ENCODE assay signal across 8 cellular contexts in genomic region chr6:46652232-46652602, GRCh38. TPM values are rescaled to one million over a fixed set of nuclear protein-coding genes. Genes with fewer than 3 reads are reported as not detected.
DNase-seq lines count a peak whose midpoint lies in the region; ATAC-seq and TF ChIP-seq lines count a peak whose summit lies in the region.

No MANE protein-coding gene starts in this region.

- H3K36me3 Mint-ChIP-seq in activated B cell treated with CpG ODN at 0.5 μM for 24 hours (ENCODE audit: low read depth) (no peaks in the 10 kb centered on the region), glutamatergic neuron (ENCODE audit: unreplicated experiment) (no peaks in the 10 kb centered on the region)

- H3K9ac ChIP-seq in HCT116 (ENCODE audit: low read length) (peak overlapping the region; percentile 68), skeletal muscle tissue (ENCODE audit: low read depth in 1 of 3, low read length in 3 of 3) (peak overlapping the region; percentile 79 to 87 (median 83))

- CTCF ChIA-PET in HCT116 (lab: Charles Lee) (no interaction called here), activated B cell treated with CpG ODN at 0.5 μM for 24 hours (lab: Charles Lee) (no interaction called here)

- H3K9me3 ChIP-seq in HCT116 (ENCODE audit: control insufficient read depth in 1 of 2, insufficient read depth in 1 of 2, low read depth in 1 of 2, low read length in 2 of 2), result no peaks in the 10 kb centered on the region
- no peaks in the 10 kb centered on the region for H3K9me3 ChIP-seq in skeletal muscle tissue (ENCODE audit: control insufficient read depth in 3 of 3, low read length in 3 of 3)

- no peak overlapping the region for H3K27ac Mint-ChIP-seq in activated B cell treated with CpG ODN at 0.5 μM for 24 hours
- no peak overlapping the region for H3K27ac Mint-ChIP-seq in glutamatergic neuron (ENCODE audit: unreplicated experiment)

- POLR2A ChIA-PET in HCT116 (lab: Charles Lee) (no interaction called here), activated B cell treated with CpG ODN at 0.5 μM for 24 hours (lab: Charles Lee) (no interaction called here)

- TF ChIP-seq RAD21 in HCT116 (IDR thresholded peaks at IDR 0.05; ENCODE audit: low read depth), result no peak

- H3K27me3 Mint-ChIP-seq in activated B cell treated with CpG ODN at 0.5 μM for 24 hours (peaks cover 43% of the 10 kb centered on the region), glutamatergic neuron (ENCODE audit: unreplicated experiment) (peaks cover 7% of the 10 kb centered on the region)

- H3K4me1 ChIP-seq in HCT116 (ENCODE audit: control insufficient read depth in 1 of 2, insufficient read depth in 2 of 2, low read length in 2 of 2) (peaks cover 3 to 28% of the 10 kb centered on the region in 2 experiments; a peak in 2 of 4 replicates), skeletal muscle tissue (ENCODE audit: control insufficient read depth in 3 of 3, insufficient read depth in 3 of 3, low read length in 3 of 3) (peaks cover 4 to 19% (median 7%) of the 10 kb centered on the region in 3 donors)

- H3K4me3 ChIP-seq in HCT116 (replicated peaks in 1 of 2; ENCODE audit: low read depth in 1 of 2, low read length in 2 of 2) (peak overlapping the region; percentile 71 to 73), skeletal muscle tissue (ENCODE audit: low read length in 3 of 3) (peak overlapping the region; percentile 91 to 98 (median 96))

- H3K36me3 ChIP-seq in HCT116 (ENCODE audit: control insufficient read depth in 1 of 2, insufficient read depth in 2 of 2, low read length in 2 of 2) (no peaks in the 10 kb centered on the region), skeletal muscle tissue (ENCODE audit: control insufficient read depth in 3 of 3, insufficient read depth in 3 of 3, low read length in 3 of 3) (no peaks in the 10 kb centered on the region)

- H2AFZ ChIP-seq in HCT116 (ENCODE audit: low read depth, low read length, poor library complexity, severe bottlenecking), result peak overlapping the region; percentile 100

- DNase-seq in HCT116 (ENCODE audit: low read depth, low spot score) (no peak), activated B cell treated with CpG ODN at 0.5 μM for 24 hours (no peak), glutamatergic neuron (no peak), cerebellum (ENCODE audit: low spot score) (no peak), Ammon's horn (ENCODE audit: low spot score) (no peak), NCI-H2227 treated with DMSO at 0.1 percent for 48 hours (lab: John Stamatoyannopoulos, UW) (no peak)

- intact Hi-C loops in HCT116 (cut with micrococcal nuclease), result loop anchor here (5.0 kb wide), 1 partner anchor 395 kb away; no protein-coding TSS in a partner anchor
- intact Hi-C loops in activated B cell treated with CpG ODN at 0.5 μM for 24 hours (cut with micrococcal nuclease), result loop anchor here (2.0 to 5.0 kb wide), 2 partner anchors 525 to 591 kb away; partner anchors contain the start of gene ENPP4

- TSS peak; percentile 86 for BruUV-seq in HCT116 (replicated peaks; lab: Mats Ljungman, UMichigan)

- no peaks in the 10 kb centered on the region for H3K9me2 ChIP-seq in HCT116 (ENCODE audit: insufficient read depth)

- ATAC-seq in HCT116 (no peak; the same call in none of the 2 replicates), activated B cell treated with CpG ODN at 0.5 μM for 24 hours (ENCODE audit: low read depth) (no peak), HG03460 (IDR thresholded peaks at IDR 0.05; ENCODE audit: unreplicated experiment) (no peak)

- no peaks in the 10 kb centered on the region for H4K20me1 ChIP-seq in HCT116 (ENCODE audit: insufficient read depth)

- H3K27me3 ChIP-seq in HCT116 (ENCODE audit: insufficient read depth, low read length), result no peaks in the 10 kb centered on the region
- H3K27me3 ChIP-seq in skeletal muscle tissue (ENCODE audit: control insufficient read depth in 3 of 3, insufficient read depth in 3 of 3, low read length in 3 of 3), result no peaks in the 10 kb centered on the region

- H3K27ac ChIP-seq in HCT116 (ENCODE audit: low read depth, low read length) (no peak overlapping the region), skeletal muscle tissue (ENCODE audit: low read depth, low read length) (peak overlapping the region; percentile 84)

- no peaks in the 10 kb centered on the region for H3K79me2 ChIP-seq in HCT116 (ENCODE audit: insufficient read depth, low read length)

- H3K4me3 Mint-ChIP-seq in activated B cell treated with CpG ODN at 0.5 μM for 24 hours (peak overlapping the region; percentile 86), glutamatergic neuron (ENCODE audit: unreplicated experiment) (peak overlapping the region; percentile 96)

- RAD21 ChIA-PET in HCT116 (lab: Charles Lee; ENCODE audit: low non-redundant PET in 1 of 2, low total read pairs in 2 of 2, uncharacterized antibody in 2 of 2, unreplicated experiment in 2 of 2), result no interaction called here

- H3K4me1 Mint-ChIP-seq in activated B cell treated with CpG ODN at 0.5 μM for 24 hours (peaks cover 13% of the 10 kb centered on the region), glutamatergic neuron (ENCODE audit: low read depth, unreplicated experiment) (peaks cover 4% of the 10 kb centered on the region)

- no peak for TF ChIP-seq POLR2A in HCT116 (IDR thresholded peaks at IDR 0.05; ENCODE audit: borderline replicate concordance, extremely low read depth, insufficient read depth, insufficient read length)

- H3K4me2 ChIP-seq in HCT116 (ENCODE audit: low read length), result peak overlapping the region; percentile 97

- no peaks in the 10 kb centered on the region for H3K9me3 Mint-ChIP-seq in activated B cell treated with CpG ODN at 0.5 μM for 24 hours
- H3K9me3 Mint-ChIP-seq in glutamatergic neuron (ENCODE audit: unreplicated experiment), result no peaks in the 10 kb centered on the region

- TF ChIP-seq CTCF in HCT116 (IDR thresholded peaks at IDR 0.05 in 2 of 3, conservative IDR thresholded peaks at IDR 0.05 in 1 of 3; ENCODE audit: borderline replicate concordance in 1 of 3, insufficient read depth in 1 of 3, low read depth in 2 of 3, low read length in 2 of 3), result no peak
- TF ChIP-seq CTCF in activated B cell treated with CpG ODN at 0.5 μM for 24 hours (IDR thresholded peaks at IDR 0.05), result no peak
- TF ChIP-seq CTCF in glutamatergic neuron (IDR thresholded peaks at IDR 0.05; ENCODE audit: partially characterized antibody, unreplicated experiment), result no peak

TF ChIP-seq in HCT116, 20 proteins besides CTCF, POLR2A, EP300 and RAD21:
- no peak for TF ChIP-seq ZBTB33 (IDR thresholded peaks at IDR 0.05; ENCODE audit: extremely low read depth, insufficient replicate concordance, low read length)
- no peak for TF ChIP-seq JUND (IDR thresholded peaks at IDR 0.05)
- TF ChIP-seq ZFX (IDR thresholded peaks at IDR 0.05), result no peak
- no peak for TF ChIP-seq SP1 (IDR thresholded peaks at IDR 0.05; ENCODE audit: low read depth)
- no peak for TF ChIP-seq ZNF274 (IDR thresholded peaks at IDR 0.05; ENCODE audit: low read depth, low read length)
- no peak for TF ChIP-seq EGR1 (IDR thresholded peaks at IDR 0.05; ENCODE audit: low read depth)
- no peak for TF ChIP-seq ELF1 (IDR thresholded peaks at IDR 0.05; ENCODE audit: borderline replicate concordance, low read depth)
- TF ChIP-seq EZH2 (IDR thresholded peaks at IDR 0.05), result no peak
- no peak for TF ChIP-seq EZH2phosphoT487 (IDR thresholded peaks at IDR 0.05; ENCODE audit: borderline replicate concordance)
- no peak for TF ChIP-seq SIN3A (IDR thresholded peaks at IDR 0.05; ENCODE audit: low read depth)
- TF ChIP-seq TCF7L2 (IDR thresholded peaks at IDR 0.05; ENCODE audit: borderline replicate concordance, extremely low read depth, insufficient read depth, insufficient read length), result no peak
- no peak for TF ChIP-seq FOSL1 (IDR thresholded peaks at IDR 0.05; ENCODE audit: low read depth)

RNA-seq across cellular contexts. Expression of gene CYP39A1, which starts 0.4 kb away (rescaled TPM):
- 0.54 TPM for total RNA-seq in HCT116 (2021; ENCODE audit: unreplicated experiment)
- polyA plus RNA-seq in HCT116 (2012), result 0.31 and 0.53 TPM in 2 replicates
- total RNA-seq in activated B cell treated with CpG ODN at 0.5 μM for 24 hours, result not detected in 2 replicates
- 0.17 TPM for total RNA-seq in glutamatergic neuron (ENCODE audit: unreplicated experiment)
- total RNA-seq in skeletal muscle tissue, result 6.3 TPM
- 8.5 TPM for total RNA-seq in cerebellum

RNA-seq across cellular contexts. Expression of gene SLC25A27, which starts 0.6 kb away (rescaled TPM):
- total RNA-seq in HCT116 (2021; ENCODE audit: unreplicated experiment) (10.7 TPM), activated B cell treated with CpG ODN at 0.5 μM for 24 hours (0.29 and 0.78 TPM in 2 replicates), glutamatergic neuron (ENCODE audit: unreplicated experiment) (13.6 TPM), skeletal muscle tissue (8.9 TPM), cerebellum (49.0 TPM)
- 6.3 and 7.4 TPM in 2 replicates for polyA plus RNA-seq in HCT116 (2012)

RNA-seq across cellular contexts. Expression of gene TDRD6, which starts 35.5 kb away (rescaled TPM):
- total RNA-seq in HCT116 (2021; ENCODE audit: unreplicated experiment) (0.57 TPM), activated B cell treated with CpG ODN at 0.5 μM for 24 hours (not detected in 2 replicates), glutamatergic neuron (ENCODE audit: unreplicated experiment) (0.64 TPM), skeletal muscle tissue (0.52 TPM), cerebellum (1.9 TPM)
- polyA plus RNA-seq in HCT116 (2012), result 0.05 and 0.10 TPM in 2 replicates
